ENCODE assay signal across 26 cellular contexts in the genomic region with DNA sequence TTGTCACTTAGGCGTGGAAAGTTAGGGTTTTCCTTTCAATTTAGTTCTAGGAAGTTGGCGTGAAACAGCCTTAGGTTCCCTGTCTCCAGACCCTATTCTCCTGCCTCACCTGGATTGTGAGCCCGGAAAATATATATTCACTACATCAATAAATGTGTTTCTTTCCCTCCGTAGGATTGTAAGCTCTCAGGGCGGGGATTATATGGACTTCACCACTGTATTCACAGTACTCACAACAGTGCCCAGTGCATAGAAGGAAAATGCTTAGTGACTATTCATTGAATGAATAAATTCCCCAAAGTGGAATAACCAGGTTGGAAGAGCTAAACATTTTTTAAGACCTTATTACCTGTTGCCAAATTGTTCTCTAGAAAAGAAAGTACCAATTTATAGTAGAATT.
"Had no signal": no experiment of that assay in that cellular context is flagged by ENCODE, and none has a peak within 500 bp of the region (broad histone marks: within the 10 kb centered on the region; RNA-seq: fewer than 3 reads in every experiment).

No MANE protein-coding gene starts in this region.

- H3K79me2 ChIP-seq: hepatocyte had no signal

- H3K4me1 Mint-ChIP-seq: activated CD4-positive, alpha-beta T cell treated with anti-CD3 and anti-CD28 coated beads, Interleukin-2, amount 10 ng/mL, durations not matched to agents 24 days and 14 days; immature natural killer cell; stimulated activated naive B cell treated with anti-CD40 and anti-IgM and Interleukin-4, amounts not matched to agents 10 μg/mL and 1 μg/mL and 100 μg/mL, for 72 hours had no signal

- H3K9me3 ChIP-seq: adrenal gland, neutrophil, ovary, transverse colon, uterus had no signal

- H3K4me1 ChIP-seq: adrenal gland, ascending aorta, left lung, transverse colon, uterus had no signal

- H3K4me2 ChIP-seq: hepatocyte, smooth muscle cell had no signal

- H3K36me3 ChIP-seq: adrenal gland, ascending aorta, brain microvascular endothelial cell, left lung, neutrophil, ovary, transverse colon, uterus had no signal

- H3K27ac ChIP-seq: adrenal gland, ascending aorta, brain microvascular endothelial cell, hepatocyte, left lung, neutrophil, ovary, uterus had no signal

- H2AFZ ChIP-seq: hepatocyte had no signal

- H3K9me3 Mint-ChIP-seq: activated CD8-positive, alpha-beta T cell treated with anti-CD3 and anti-CD28 coated beads for 36 hours; natural killer cell treated with Interleukin-12 subunit alpha and Interleukin-12 subunit beta and Interleukin-15 and Interleukin-18, amount 100 ng/mL, for 72 hours had no signal

- H3K36me3 Mint-ChIP-seq: immature natural killer cell; natural killer cell treated with Interleukin-12 subunit alpha and Interleukin-12 subunit beta and Interleukin-15 and Interleukin-18, amount 100 ng/mL, for 72 hours had no signal

- H3K27me3 Mint-ChIP-seq: activated naive CD8-positive, alpha-beta T cell; stimulated activated naive B cell treated with anti-CD40 and anti-IgM and Interleukin-4, amounts not matched to agents 10 μg/mL and 1 μg/mL and 100 μg/mL, for 72 hours had no signal

- H3K4me3 Mint-ChIP-seq: activated CD4-positive, alpha-beta T cell treated with anti-CD3 and anti-CD28 coated beads, Interleukin-2, amount 10 ng/mL, durations not matched to agents 24 days and 14 days; activated CD8-positive, alpha-beta T cell treated with anti-CD3 and anti-CD28 coated beads for 36 hours; activated naive CD8-positive, alpha-beta T cell; immature natural killer cell; natural killer cell treated with Interleukin-12 subunit alpha and Interleukin-12 subunit beta and Interleukin-15 and Interleukin-18, amount 100 ng/mL, for 72 hours; stimulated activated naive B cell treated with anti-CD40 and anti-IgM and Interleukin-4, amounts not matched to agents 10 μg/mL and 1 μg/mL and 100 μg/mL, for 72 hours had no signal

- H3K27me3 ChIP-seq: adrenal gland, ascending aorta, brain microvascular endothelial cell, hepatocyte, left lung, neutrophil, ovary, transverse colon, uterus had no signal

- DNase-seq: activated CD4-positive, alpha-beta T cell treated with anti-CD3 and anti-CD28 coated beads, Interleukin-2, amount 10 ng/mL, durations not matched to agents 24 days and 14 days; activated CD8-positive, alpha-beta T cell treated with anti-CD3 and anti-CD28 coated beads for 36 hours; activated gamma-delta T cell treated with Interleukin-2 at 50 U/mL for 16 hours; activated T-cell treated with anti-CD3 and anti-CD28 coated beads, Interleukin-2, amount 50 U/mL, for 1 hour; adrenal gland; brain microvascular endothelial cell; caudate nucleus; effector memory CD4-positive, alpha-beta T cell; foreskin melanocyte; immature natural killer cell; left lung; ovary; right cardiac atrium; stimulated activated CD4-positive, alpha-beta T cell treated with anti-CD3 and anti-CD28 coated beads, Interleukin-2, amount 100 ng/mL, for 48 hours; stimulated activated CD8-positive, alpha-beta memory T cell treated with anti-CD3 and anti-CD28 coated beads, Interleukin-4, amount 100 ng/mL, for 48 hours; stimulated activated naive B cell treated with anti-CD40 and anti-IgM and Interleukin-4, amounts not matched to agents 10 μg/mL and 1 μg/mL and 100 μg/mL, for 72 hours; transverse colon; uterus had no signal

- H3K4me3 ChIP-seq: adrenal gland, ascending aorta, hepatocyte, left lung, lung, ovary, smooth muscle cell, transverse colon, uterus had no signal

- ATAC-seq: activated CD4-positive, CD25-positive, alpha-beta regulatory T cell treated with anti-CD3 and anti-CD28 coated beads, Interleukin-2, amount 50 U/mL, for 24 hours; activated CD8-positive, alpha-beta T cell treated with anti-CD3 and anti-CD28 coated beads for 36 hours; left lung; natural killer cell treated with Interleukin-12 subunit alpha and Interleukin-12 subunit beta and Interleukin-15 and Interleukin-18, amount 100 ng/mL, for 72 hours; right cardiac atrium; stimulated activated naive B cell treated with anti-CD40 and anti-IgM and Interleukin-4, amounts not matched to agents 10 μg/mL and 1 μg/mL and 100 μg/mL, for 72 hours had no signal

- H3K27ac Mint-ChIP-seq: activated CD4-positive, alpha-beta T cell treated with anti-CD3 and anti-CD28 coated beads, Interleukin-2, amount 10 ng/mL, durations not matched to agents 24 days and 14 days; activated CD8-positive, alpha-beta T cell treated with anti-CD3 and anti-CD28 coated beads for 36 hours; activated naive CD8-positive, alpha-beta T cell; immature natural killer cell; natural killer cell treated with Interleukin-12 subunit alpha and Interleukin-12 subunit beta and Interleukin-15 and Interleukin-18, amount 100 ng/mL, for 72 hours; stimulated activated naive B cell treated with anti-CD40 and anti-IgM and Interleukin-4, amounts not matched to agents 10 μg/mL and 1 μg/mL and 100 μg/mL, for 72 hours had no signal
